Comparison of ENCODE assay signal across 1 cellular context in the genomic region with DNA sequence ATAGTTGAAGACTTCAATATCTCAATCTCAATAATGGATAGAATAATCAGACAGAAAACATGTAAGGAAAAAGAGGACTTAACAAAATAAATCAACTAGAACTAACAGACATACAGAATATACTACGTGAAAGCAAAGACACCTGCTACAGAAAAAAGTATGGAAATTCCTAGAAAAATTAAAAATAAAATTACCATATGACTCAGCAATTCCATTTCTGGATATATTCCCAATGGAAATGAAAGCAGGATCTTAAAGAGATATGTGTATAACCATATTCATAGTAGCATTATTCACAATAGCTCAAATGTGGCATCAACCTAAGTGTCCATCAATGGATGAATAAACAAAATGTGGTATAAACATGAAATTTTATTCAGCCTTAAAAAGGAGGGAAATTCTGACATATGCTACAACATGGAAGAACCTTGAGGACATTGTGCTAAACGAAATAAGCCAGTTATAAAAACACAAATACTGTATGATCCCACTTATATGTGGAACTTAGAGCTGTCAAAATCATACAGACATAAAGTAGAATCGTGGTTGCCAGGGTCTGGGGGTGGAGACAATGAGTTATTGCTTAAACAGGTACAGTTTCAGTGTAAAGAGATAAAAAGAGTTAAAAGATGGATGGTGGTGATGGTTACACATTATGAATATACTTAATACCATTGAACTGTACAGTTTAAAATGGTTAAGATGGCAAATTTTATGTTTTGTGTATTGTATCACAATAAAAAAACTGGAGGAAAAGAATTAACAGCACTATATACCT.
TF ChIP-seq lines count a peak whose summit lies in the region.

No MANE protein-coding gene starts in this region.

TF ChIP-seq in GM23338, 12 proteins besides CTCF, POLR2A, EP300 and RAD21 (continued from another document):
- TF ChIP-seq, protein P1, sequence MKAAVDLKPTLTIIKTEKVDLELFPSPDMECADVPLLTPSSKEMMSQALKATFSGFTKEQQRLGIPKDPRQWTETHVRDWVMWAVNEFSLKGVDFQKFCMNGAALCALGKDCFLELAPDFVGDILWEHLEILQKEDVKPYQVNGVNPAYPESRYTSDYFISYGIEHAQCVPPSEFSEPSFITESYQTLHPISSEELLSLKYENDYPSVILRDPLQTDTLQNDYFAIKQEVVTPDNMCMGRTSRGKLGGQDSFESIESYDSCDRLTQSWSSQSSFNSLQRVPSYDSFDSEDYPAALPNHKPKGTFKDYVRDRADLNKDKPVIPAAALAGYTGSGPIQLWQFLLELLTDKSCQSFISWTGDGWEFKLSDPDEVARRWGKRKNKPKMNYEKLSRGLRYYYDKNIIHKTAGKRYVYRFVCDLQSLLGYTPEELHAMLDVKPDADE (IDR thresholded peaks at IDR 0.05), result no peak
- TF ChIP-seq, protein P2, sequence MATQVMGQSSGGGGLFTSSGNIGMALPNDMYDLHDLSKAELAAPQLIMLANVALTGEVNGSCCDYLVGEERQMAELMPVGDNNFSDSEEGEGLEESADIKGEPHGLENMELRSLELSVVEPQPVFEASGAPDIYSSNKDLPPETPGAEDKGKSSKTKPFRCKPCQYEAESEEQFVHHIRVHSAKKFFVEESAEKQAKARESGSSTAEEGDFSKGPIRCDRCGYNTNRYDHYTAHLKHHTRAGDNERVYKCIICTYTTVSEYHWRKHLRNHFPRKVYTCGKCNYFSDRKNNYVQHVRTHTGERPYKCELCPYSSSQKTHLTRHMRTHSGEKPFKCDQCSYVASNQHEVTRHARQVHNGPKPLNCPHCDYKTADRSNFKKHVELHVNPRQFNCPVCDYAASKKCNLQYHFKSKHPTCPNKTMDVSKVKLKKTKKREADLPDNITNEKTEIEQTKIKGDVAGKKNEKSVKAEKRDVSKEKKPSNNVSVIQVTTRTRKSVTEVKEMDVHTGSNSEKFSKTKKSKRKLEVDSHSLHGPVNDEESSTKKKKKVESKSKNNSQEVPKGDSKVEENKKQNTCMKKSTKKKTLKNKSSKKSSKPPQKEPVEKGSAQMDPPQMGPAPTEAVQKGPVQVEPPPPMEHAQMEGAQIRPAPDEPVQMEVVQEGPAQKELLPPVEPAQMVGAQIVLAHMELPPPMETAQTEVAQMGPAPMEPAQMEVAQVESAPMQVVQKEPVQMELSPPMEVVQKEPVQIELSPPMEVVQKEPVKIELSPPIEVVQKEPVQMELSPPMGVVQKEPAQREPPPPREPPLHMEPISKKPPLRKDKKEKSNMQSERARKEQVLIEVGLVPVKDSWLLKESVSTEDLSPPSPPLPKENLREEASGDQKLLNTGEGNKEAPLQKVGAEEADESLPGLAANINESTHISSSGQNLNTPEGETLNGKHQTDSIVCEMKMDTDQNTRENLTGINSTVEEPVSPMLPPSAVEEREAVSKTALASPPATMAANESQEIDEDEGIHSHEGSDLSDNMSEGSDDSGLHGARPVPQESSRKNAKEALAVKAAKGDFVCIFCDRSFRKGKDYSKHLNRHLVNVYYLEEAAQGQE (IDR thresholded peaks at IDR 0.05; ENCODE audit: unreplicated experiment), result no peak
- TF ChIP-seq EZH2 (IDR thresholded peaks at IDR 0.05; ENCODE audit: low read depth, unreplicated experiment) (no peak), JUNB (IDR thresholded peaks at IDR 0.05; ENCODE audit: unreplicated experiment) (no peak), EZH2phosphoT487 (IDR thresholded peaks at IDR 0.05; ENCODE audit: unreplicated experiment) (no peak), POLR2AphosphoS5 (IDR thresholded peaks at IDR 0.05; ENCODE audit: low read depth) (no peak), STAT1 (IDR thresholded peaks at IDR 0.05; ENCODE audit: unreplicated experiment) (no peak), ZNF331 (CRISPR knock-in tag; IDR thresholded peaks at IDR 0.05; ENCODE audit: low read depth) (no peak), NANOG (IDR thresholded peaks at IDR 0.05; ENCODE audit: borderline replicate concordance) (no peak), ZNF114 (CRISPR knock-in tag; IDR thresholded peaks at IDR 0.05) (no peak)
- TF ChIP-seq, protein P3, sequence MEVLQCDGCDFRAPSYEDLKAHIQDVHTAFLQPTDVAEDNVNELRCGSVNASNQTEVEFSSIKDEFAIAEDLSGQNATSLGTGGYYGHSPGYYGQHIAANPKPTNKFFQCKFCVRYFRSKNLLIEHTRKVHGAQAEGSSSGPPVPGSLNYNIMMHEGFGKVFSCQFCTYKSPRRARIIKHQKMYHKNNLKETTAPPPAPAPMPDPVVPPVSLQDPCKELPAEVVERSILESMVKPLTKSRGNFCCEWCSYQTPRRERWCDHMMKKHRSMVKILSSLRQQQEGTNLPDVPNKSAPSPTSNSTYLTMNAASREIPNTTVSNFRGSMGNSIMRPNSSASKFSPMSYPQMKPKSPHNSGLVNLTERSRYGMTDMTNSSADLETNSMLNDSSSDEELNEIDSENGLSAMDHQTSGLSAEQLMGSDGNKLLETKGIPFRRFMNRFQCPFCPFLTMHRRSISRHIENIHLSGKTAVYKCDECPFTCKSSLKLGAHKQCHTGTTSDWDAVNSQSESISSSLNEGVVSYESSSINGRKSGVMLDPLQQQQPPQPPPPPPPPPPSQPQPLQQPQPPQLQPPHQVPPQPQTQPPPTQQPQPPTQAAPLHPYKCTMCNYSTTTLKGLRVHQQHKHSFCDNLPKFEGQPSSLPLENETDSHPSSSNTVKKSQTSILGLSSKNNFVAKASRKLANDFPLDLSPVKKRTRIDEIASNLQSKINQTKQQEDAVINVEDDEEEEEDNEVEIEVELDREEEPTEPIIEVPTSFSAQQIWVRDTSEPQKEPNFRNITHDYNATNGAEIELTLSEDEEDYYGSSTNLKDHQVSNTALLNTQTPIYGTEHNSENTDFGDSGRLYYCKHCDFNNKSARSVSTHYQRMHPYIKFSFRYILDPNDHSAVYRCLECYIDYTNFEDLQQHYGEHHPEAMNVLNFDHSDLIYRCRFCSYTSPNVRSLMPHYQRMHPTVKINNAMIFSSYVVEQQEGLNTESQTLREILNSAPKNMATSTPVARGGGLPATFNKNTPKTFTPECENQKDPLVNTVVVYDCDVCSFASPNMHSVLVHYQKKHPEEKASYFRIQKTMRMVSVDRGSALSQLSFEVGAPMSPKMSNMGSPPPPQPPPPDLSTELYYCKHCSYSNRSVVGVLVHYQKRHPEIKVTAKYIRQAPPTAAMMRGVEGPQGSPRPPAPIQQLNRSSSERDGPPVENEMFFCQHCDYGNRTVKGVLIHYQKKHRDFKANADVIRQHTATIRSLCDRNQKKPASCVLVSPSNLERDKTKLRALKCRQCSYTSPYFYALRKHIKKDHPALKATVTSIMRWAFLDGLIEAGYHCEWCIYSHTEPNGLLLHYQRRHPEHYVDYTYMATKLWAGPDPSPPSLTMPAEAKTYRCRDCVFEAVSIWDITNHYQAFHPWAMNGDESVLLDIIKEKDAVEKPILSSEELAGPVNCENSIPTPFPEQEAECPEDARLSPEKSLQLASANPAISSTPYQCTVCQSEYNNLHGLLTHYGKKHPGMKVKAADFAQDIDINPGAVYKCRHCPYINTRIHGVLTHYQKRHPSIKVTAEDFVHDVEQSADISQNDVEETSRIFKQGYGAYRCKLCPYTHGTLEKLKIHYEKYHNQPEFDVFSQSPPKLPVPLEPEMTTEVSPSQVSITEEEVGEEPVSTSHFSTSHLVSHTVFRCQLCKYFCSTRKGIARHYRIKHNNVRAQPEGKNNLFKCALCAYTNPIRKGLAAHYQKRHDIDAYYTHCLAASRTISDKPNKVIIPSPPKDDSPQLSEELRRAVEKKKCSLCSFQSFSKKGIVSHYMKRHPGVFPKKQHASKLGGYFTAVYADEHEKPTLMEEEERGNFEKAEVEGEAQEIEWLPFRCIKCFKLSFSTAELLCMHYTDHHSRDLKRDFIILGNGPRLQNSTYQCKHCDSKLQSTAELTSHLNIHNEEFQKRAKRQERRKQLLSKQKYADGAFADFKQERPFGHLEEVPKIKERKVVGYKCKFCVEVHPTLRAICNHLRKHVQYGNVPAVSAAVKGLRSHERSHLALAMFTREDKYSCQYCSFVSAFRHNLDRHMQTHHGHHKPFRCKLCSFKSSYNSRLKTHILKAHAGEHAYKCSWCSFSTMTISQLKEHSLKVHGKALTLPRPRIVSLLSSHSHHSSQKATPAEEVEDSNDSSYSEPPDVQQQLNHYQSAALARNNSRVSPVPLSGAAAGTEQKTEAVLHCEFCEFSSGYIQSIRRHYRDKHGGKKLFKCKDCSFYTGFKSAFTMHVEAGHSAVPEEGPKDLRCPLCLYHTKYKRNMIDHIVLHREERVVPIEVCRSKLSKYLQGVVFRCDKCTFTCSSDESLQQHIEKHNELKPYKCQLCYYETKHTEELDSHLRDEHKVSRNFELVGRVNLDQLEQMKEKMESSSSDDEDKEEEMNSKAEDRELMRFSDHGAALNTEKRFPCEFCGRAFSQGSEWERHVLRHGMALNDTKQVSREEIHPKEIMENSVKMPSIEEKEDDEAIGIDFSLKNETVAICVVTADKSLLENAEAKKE (CRISPR knock-in tag; IDR thresholded peaks at IDR 0.05), result no peak
